In genomic region chr4:182142146-182143085, GRCh38 we compare ENCODE assay signal across 10 cellular contexts.
DNase-seq lines count a peak whose midpoint lies in the region; ATAC-seq and TF ChIP-seq lines count a peak whose summit lies in the region.
"Had no signal": no experiment of that assay in that cellular context is flagged by ENCODE, and none has a peak within 500 bp of the region (broad histone marks: within the 10 kb centered on the region; RNA-seq: fewer than 3 reads in every experiment).

No MANE protein-coding gene starts in this region.

- H3K4me3 Mint-ChIP-seq in stimulated activated naive B cell treated with anti-CD40 and anti-IgM and Interleukin-4, amounts not matched to agents 10 μg/mL and 1 μg/mL and 100 μg/mL, for 72 hours = peak overlapping the region; percentile 22 to 55

- peak overlapping the region; percentile 55 to 72 (median 60) for H3K4me3 ChIP-seq in breast epithelium

- H3K27ac ChIP-seq in breast epithelium = no peak overlapping the region
- H3K27ac ChIP-seq: 22Rv1 had no signal

- H3K36me3 Mint-ChIP-seq in stimulated activated naive B cell treated with anti-CD40 and anti-IgM and Interleukin-4, amounts not matched to agents 10 μg/mL and 1 μg/mL and 100 μg/mL, for 72 hours = peaks cover 0 to 3% of the 10 kb centered on the region in 2 donors

- no peaks in the 10 kb centered on the region for H3K9me3 Mint-ChIP-seq in stimulated activated naive B cell treated with anti-CD40 and anti-IgM and Interleukin-4, amounts not matched to agents 10 μg/mL and 1 μg/mL and 100 μg/mL, for 72 hours

- intact Hi-C loops in breast epithelium (cut with DNase I; ENCODE audit: low total_unique reads) = no loop called here

- peaks cover 60 to 70% of the 10 kb centered on the region in 2 donors for H3K27me3 Mint-ChIP-seq in stimulated activated naive B cell treated with anti-CD40 and anti-IgM and Interleukin-4, amounts not matched to agents 10 μg/mL and 1 μg/mL and 100 μg/mL, for 72 hours

- peaks cover 8 to 16% of the 10 kb centered on the region in 2 donors for H3K4me1 Mint-ChIP-seq in stimulated activated naive B cell treated with anti-CD40 and anti-IgM and Interleukin-4, amounts not matched to agents 10 μg/mL and 1 μg/mL and 100 μg/mL, for 72 hours

- H3K27me3 ChIP-seq in breast epithelium = peaks cover 5 to 53% of the 10 kb centered on the region in 2 donors

- TF ChIP-seq POLR2A in breast epithelium (IDR thresholded peaks at IDR 0.05) = no peak

- H3K9me3 ChIP-seq in breast epithelium = no peaks in the 10 kb centered on the region

- H3K36me3 ChIP-seq in breast epithelium = no peaks in the 10 kb centered on the region

- peaks cover 0 to 5% of the 10 kb centered on the region in 2 donors for H3K4me1 ChIP-seq in breast epithelium

- H3K27ac Mint-ChIP-seq in stimulated activated naive B cell treated with anti-CD40 and anti-IgM and Interleukin-4, amounts not matched to agents 10 μg/mL and 1 μg/mL and 100 μg/mL, for 72 hours = peak overlapping the region; percentile 81

- DNase-seq in DMS53 (lab: John Stamatoyannopoulos, UW) (peak; percentile 66), DMS53 treated with DMSO at 0.1 percent for 48 hours (lab: John Stamatoyannopoulos, UW; ENCODE audit: unreplicated experiment) (no peak), breast epithelium (ENCODE audit: low spot score in 2 of 2) (no peak), islet precursor cell (peak; percentile 87), NCI-H345 treated with DMSO at 0.1 percent for 48 hours (lab: John Stamatoyannopoulos, UW; ENCODE audit: unreplicated experiment) (no peak)
- no peak for DNase-seq in stimulated activated naive B cell treated with anti-CD40 and anti-IgM and Interleukin-4, amounts not matched to agents 10 μg/mL and 1 μg/mL and 100 μg/mL, for 72 hours
- DNase-seq: MV-4-11 had no signal

- TF ChIP-seq CTCF in breast epithelium (IDR thresholded peaks at IDR 0.05) = no peak

- ATAC-seq in stimulated activated naive B cell treated with anti-CD40 and anti-IgM and Interleukin-4, amounts not matched to agents 10 μg/mL and 1 μg/mL and 100 μg/mL, for 72 hours (replicated peaks) = no peak
- ATAC-seq in activated CD4-positive, CD25-positive, alpha-beta regulatory T cell treated with anti-CD3 and anti-CD28 coated beads, Interleukin-2, amount 50 U/mL, for 24 hours = no peak
- no peak for ATAC-seq in HG03442 (IDR thresholded peaks at IDR 0.05; ENCODE audit: unreplicated experiment)

Comparison
In these comparisons a context has a peak if more than half of its experiments do, and no peak if none do; other contexts are left out.
1. DNase-seq: peak in DMS53 (single experiment) and islet precursor cell (single experiment); none in DMS53 treated with DMSO at 0.1 percent for 48 hours (single experiment), breast epithelium (0 of 2), stimulated activated naive B cell treated with anti-CD40 and anti-IgM and Interleukin-4, amounts not matched to agents 10 μg/mL and 1 μg/mL and 100 μg/mL, for 72 hours (single experiment) and NCI-H345 treated with DMSO at 0.1 percent for 48 hours (single experiment).